In genomic region chr3:127369356-127369935, GRCh38 we compare ENCODE assay signal across 22 cellular contexts.
"Had no signal": no experiment of that assay in that cellular context is flagged by ENCODE, and none has a peak within 500 bp of the region (broad histone marks: within the 10 kb centered on the region; RNA-seq: fewer than 3 reads in every experiment).

No MANE protein-coding gene starts in this region.

- H3K4me3 Mint-ChIP-seq: memory B cell; natural killer cell treated with Interleukin-12 subunit alpha and Interleukin-12 subunit beta and Interleukin-15 and Interleukin-18, amount 100 ng/mL, for 72 hours; type B pancreatic cell had no signal

- FAIRE-seq: islet of Langerhans had no signal

- H3K27ac ChIP-seq: colonic mucosa, left ventricle myocardium inferior, lower lobe of right lung, neutrophil, psoas muscle, right lobe of liver, suprapubic skin, thyroid gland, uterus had no signal

- H3K4me1 ChIP-seq: colonic mucosa, left ventricle myocardium inferior, lower lobe of right lung, psoas muscle, right lobe of liver, suprapubic skin, thyroid gland, uterus had no signal

- H3K36me3 ChIP-seq: colonic mucosa, left ventricle myocardium inferior, lower lobe of right lung, neutrophil, right lobe of liver, suprapubic skin, thyroid gland, uterus had no signal

- H3K36me3 Mint-ChIP-seq: memory B cell; natural killer cell treated with Interleukin-12 subunit alpha and Interleukin-12 subunit beta and Interleukin-15 and Interleukin-18, amount 100 ng/mL, for 72 hours; type B pancreatic cell had no signal

- H3K27ac Mint-ChIP-seq: memory B cell; natural killer cell treated with Interleukin-12 subunit alpha and Interleukin-12 subunit beta and Interleukin-15 and Interleukin-18, amount 100 ng/mL, for 72 hours; type B pancreatic cell had no signal

- H3K9me3 Mint-ChIP-seq: memory B cell; natural killer cell treated with Interleukin-12 subunit alpha and Interleukin-12 subunit beta and Interleukin-15 and Interleukin-18, amount 100 ng/mL, for 72 hours; type B pancreatic cell had no signal

- H3K4me3 ChIP-seq: colonic mucosa, left ventricle myocardium inferior, lower lobe of right lung, psoas muscle, right lobe of liver, suprapubic skin, thyroid gland, uterus had no signal

- H3K27me3 ChIP-seq: colonic mucosa, right lobe of liver, thyroid gland, uterus had no signal

- DNase-seq: colonic mucosa; effector CD4-positive, alpha-beta T cell; foreskin melanocyte; hippocampal formation; left ventricle myocardium inferior; lower lobe of right lung; midbrain; psoas muscle; retina; right lobe of liver; stimulated activated CD4-positive, alpha-beta T cell treated with anti-CD3 and anti-CD28 coated beads, Interleukin-15, amount 100 ng/mL, for 24 hours; stimulated activated CD4-positive, alpha-beta T cell treated with anti-CD3 and anti-CD28 coated beads, Interleukin-1b, Interleukin-23, amount 100 ng/mL, for 48 hours; stimulated activated CD4-positive, alpha-beta T cell treated with anti-CD3 and anti-CD28 coated beads, Interleukin-4, amount 100 ng/mL, for 24 hours; stimulated activated naive CD4-positive, alpha-beta T cell; thyroid gland; uterus had no signal

- H3K9me3 ChIP-seq: colonic mucosa, left ventricle myocardium inferior, lower lobe of right lung, neutrophil, psoas muscle, right lobe of liver, suprapubic skin, thyroid gland, uterus had no signal
